ENCODE assay signal across 1 cellular context in the genomic region with DNA sequence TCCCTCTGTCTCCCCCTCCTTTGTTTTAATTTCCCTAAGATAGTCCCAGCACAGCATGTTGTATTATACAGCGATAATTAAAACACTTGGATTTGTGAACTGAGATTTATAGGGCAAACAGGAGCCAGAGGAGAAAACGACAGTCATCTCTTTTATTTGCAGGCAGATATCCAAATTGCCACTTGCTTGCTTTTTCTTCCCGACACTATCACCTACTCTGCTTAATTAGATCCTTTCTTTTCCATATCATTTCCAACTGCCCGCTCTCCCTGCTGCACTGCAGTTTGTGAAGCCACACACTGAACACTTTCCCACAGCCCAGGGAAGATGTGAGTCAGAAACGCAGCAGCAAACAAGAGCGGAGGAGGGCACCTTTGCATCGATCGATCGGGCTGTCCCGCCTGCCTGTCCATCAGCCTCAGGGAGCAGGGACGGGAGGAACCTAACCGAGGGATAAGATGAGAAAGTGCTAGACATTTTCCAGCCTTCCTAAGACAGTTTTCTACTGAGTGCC.
TF ChIP-seq lines count a peak whose summit lies in the region.

No MANE protein-coding gene starts in this region.

TF ChIP-seq in H1, 55 proteins besides CTCF, POLR2A, EP300 and RAD21 (continued from another document):
- TF ChIP-seq, protein P1, sequence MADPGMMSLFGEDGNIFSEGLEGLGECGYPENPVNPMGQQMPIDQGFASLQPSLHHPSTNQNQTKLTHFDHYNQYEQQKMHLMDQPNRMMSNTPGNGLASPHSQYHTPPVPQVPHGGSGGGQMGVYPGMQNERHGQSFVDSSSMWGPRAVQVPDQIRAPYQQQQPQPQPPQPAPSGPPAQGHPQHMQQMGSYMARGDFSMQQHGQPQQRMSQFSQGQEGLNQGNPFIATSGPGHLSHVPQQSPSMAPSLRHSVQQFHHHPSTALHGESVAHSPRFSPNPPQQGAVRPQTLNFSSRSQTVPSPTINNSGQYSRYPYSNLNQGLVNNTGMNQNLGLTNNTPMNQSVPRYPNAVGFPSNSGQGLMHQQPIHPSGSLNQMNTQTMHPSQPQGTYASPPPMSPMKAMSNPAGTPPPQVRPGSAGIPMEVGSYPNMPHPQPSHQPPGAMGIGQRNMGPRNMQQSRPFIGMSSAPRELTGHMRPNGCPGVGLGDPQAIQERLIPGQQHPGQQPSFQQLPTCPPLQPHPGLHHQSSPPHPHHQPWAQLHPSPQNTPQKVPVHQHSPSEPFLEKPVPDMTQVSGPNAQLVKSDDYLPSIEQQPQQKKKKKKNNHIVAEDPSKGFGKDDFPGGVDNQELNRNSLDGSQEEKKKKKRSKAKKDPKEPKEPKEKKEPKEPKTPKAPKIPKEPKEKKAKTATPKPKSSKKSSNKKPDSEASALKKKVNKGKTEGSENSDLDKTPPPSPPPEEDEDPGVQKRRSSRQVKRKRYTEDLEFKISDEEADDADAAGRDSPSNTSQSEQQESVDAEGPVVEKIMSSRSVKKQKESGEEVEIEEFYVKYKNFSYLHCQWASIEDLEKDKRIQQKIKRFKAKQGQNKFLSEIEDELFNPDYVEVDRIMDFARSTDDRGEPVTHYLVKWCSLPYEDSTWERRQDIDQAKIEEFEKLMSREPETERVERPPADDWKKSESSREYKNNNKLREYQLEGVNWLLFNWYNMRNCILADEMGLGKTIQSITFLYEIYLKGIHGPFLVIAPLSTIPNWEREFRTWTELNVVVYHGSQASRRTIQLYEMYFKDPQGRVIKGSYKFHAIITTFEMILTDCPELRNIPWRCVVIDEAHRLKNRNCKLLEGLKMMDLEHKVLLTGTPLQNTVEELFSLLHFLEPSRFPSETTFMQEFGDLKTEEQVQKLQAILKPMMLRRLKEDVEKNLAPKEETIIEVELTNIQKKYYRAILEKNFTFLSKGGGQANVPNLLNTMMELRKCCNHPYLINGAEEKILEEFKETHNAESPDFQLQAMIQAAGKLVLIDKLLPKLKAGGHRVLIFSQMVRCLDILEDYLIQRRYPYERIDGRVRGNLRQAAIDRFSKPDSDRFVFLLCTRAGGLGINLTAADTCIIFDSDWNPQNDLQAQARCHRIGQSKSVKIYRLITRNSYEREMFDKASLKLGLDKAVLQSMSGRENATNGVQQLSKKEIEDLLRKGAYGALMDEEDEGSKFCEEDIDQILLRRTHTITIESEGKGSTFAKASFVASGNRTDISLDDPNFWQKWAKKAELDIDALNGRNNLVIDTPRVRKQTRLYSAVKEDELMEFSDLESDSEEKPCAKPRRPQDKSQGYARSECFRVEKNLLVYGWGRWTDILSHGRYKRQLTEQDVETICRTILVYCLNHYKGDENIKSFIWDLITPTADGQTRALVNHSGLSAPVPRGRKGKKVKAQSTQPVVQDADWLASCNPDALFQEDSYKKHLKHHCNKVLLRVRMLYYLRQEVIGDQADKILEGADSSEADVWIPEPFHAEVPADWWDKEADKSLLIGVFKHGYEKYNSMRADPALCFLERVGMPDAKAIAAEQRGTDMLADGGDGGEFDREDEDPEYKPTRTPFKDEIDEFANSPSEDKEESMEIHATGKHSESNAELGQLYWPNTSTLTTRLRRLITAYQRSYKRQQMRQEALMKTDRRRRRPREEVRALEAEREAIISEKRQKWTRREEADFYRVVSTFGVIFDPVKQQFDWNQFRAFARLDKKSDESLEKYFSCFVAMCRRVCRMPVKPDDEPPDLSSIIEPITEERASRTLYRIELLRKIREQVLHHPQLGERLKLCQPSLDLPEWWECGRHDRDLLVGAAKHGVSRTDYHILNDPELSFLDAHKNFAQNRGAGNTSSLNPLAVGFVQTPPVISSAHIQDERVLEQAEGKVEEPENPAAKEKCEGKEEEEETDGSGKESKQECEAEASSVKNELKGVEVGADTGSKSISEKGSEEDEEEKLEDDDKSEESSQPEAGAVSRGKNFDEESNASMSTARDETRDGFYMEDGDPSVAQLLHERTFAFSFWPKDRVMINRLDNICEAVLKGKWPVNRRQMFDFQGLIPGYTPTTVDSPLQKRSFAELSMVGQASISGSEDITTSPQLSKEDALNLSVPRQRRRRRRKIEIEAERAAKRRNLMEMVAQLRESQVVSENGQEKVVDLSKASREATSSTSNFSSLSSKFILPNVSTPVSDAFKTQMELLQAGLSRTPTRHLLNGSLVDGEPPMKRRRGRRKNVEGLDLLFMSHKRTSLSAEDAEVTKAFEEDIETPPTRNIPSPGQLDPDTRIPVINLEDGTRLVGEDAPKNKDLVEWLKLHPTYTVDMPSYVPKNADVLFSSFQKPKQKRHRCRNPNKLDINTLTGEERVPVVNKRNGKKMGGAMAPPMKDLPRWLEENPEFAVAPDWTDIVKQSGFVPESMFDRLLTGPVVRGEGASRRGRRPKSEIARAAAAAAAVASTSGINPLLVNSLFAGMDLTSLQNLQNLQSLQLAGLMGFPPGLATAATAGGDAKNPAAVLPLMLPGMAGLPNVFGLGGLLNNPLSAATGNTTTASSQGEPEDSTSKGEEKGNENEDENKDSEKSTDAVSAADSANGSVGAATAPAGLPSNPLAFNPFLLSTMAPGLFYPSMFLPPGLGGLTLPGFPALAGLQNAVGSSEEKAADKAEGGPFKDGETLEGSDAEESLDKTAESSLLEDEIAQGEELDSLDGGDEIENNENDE (IDR thresholded peaks at IDR 0.05; ENCODE audit: insufficient replicate concordance, low read length): no peak
- TF ChIP-seq RNF2 (IDR thresholded peaks at IDR 0.05; ENCODE audit: borderline replicate concordance, low read depth, low read length, missing control alignments, poor library complexity, severe bottlenecking): no peak
- TF ChIP-seq SP2 (IDR thresholded peaks at IDR 0.05; ENCODE audit: low read length): no peak
- no peak for TF ChIP-seq SP1 (IDR thresholded peaks at IDR 0.05; ENCODE audit: low read depth, low read length)
